ENCODE assay signal across 19 cellular contexts in the genomic region with DNA sequence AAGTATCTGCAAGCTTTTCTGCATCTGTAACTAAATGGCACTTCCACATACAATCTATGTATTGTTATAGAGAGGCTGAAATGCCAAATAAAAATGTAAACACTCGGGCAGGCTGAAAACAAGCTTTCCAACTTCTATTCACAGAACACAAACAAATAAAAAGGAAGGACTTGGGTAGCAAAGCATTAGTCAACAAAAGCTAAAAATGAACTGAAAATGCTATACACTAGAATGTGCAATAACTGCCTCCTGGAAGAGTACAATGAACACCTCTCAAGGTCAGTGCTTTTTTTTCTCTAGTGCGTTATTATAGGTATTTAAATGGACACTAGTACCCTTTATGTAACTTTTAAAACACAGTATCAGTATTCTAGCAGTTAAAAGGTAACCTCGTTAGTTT. TPM values are rescaled to one million over a fixed set of nuclear protein-coding genes. Genes with fewer than 3 reads are reported as not detected.
DNase-seq lines count a peak whose midpoint lies in the region; TF ChIP-seq lines count a peak whose summit lies in the region.
"Had no signal": no experiment of that assay in that cellular context is flagged by ENCODE, and none has a peak within 500 bp of the region (broad histone marks: within the 10 kb centered on the region; RNA-seq: fewer than 3 reads in every experiment).

No MANE protein-coding gene starts in this region.

- H3K36me3 ChIP-seq in Karpas-422 (ENCODE audit: insufficient read depth, low read length) (peaks cover 56% of the 10 kb centered on the region), neutrophil (peaks cover 73% of the 10 kb centered on the region), breast epithelium (peaks cover 5% of the 10 kb centered on the region)

- no peak for DNase-seq in Karpas-422
- DNase-seq in NCI-H345 (lab: John Stamatoyannopoulos, UW), result peak; percentile 32
- DNase-seq in epithelial cell of prostate (ENCODE audit: low read depth, low spot score), result no peak
- no peak for DNase-seq in NCI-H1092 (lab: John Stamatoyannopoulos, UW)
- DNase-seq in breast epithelium (ENCODE audit: low spot score in 2 of 2), result no peak
- DNase-seq in NCI-H524 treated with DMSO at 0.1 percent for 48 hours (lab: John Stamatoyannopoulos, UW), result no peak
- DNase-seq: activated CD4-positive, alpha-beta T cell treated with anti-CD3 and anti-CD28 coated beads, Interleukin-2, amount 50 U/mL, for 4 hours; activated CD8-positive, alpha-beta memory T cell treated with anti-CD3 and anti-CD28 coated beads, Interleukin-2, amount 50 U/mL, for 4 hours; activated effector memory CD4-positive, alpha-beta T cell treated with anti-CD3 and anti-CD28 coated beads, Interleukin-2, amount 50 U/mL, for 16 hours; DMS 273 treated with DMSO at 0.1 percent for 48 hours; heart left ventricle; mammary epithelial cell; NCI-H2171 treated with DMSO at 0.1 percent for 48 hours; psoas muscle; SJCRH30; stimulated activated CD4-positive, alpha-beta T cell treated with anti-CD3 and anti-CD28 coated beads, Interleukin-4, amount 100 ng/mL, for 4 hours; stimulated activated naive B cell treated with anti-CD40 and anti-IgM and Interleukin-4, amounts not matched to agents 10 μg/mL and 1 μg/mL and 100 μg/mL, for 72 hours had no signal

- H3K4me3 ChIP-seq in Karpas-422 (ENCODE audit: low read length), result no peak overlapping the region
- H3K4me3 ChIP-seq in neutrophil (ENCODE audit: low read depth in 1 of 2, low read length in 1 of 2), result no peak overlapping the region
- H3K4me3 ChIP-seq in breast epithelium, result no peak overlapping the region
- H3K4me3 ChIP-seq: heart left ventricle, psoas muscle, SJCRH30 had no signal

- no peak overlapping the region for H3K9ac ChIP-seq in Karpas-422 (ENCODE audit: low read length)
- H3K9ac ChIP-seq: KMS-11 had no signal

- peaks cover 7% of the 10 kb centered on the region; the same call in 1 of the 2 replicates for H3K79me2 ChIP-seq in Karpas-422 (ENCODE audit: low read length)

- H3K9me2 ChIP-seq in Karpas-422 (replicated peaks; ENCODE audit: insufficient read depth, low read length), result no peaks in the 10 kb centered on the region

- H3K27ac ChIP-seq in Karpas-422 (ENCODE audit: low read length), result 0 out of 2 replicates have a peak overlapping the region, but pooled peaks have one; percentile 88
- peak overlapping the region; percentile 16 for H3K27ac ChIP-seq in epithelial cell of prostate
- peak overlapping the region; percentile 86 for H3K27ac ChIP-seq in neutrophil
- no peak overlapping the region for H3K27ac ChIP-seq in breast epithelium
- H3K27ac ChIP-seq: heart left ventricle, KMS-11, psoas muscle, SJCRH30 had no signal

- no peak overlapping the region for H3K4me2 ChIP-seq in Karpas-422 (ENCODE audit: low read depth, low read length, poor library complexity, severe bottlenecking)
- H3K4me2 ChIP-seq: KMS-11 had no signal

- TF ChIP-seq CTCF in neutrophil (IDR thresholded peaks at IDR 0.05) (no peak), breast epithelium (IDR thresholded peaks at IDR 0.05) (no peak)

- intact Hi-C loops in breast epithelium (cut with DNase I; ENCODE audit: low total_unique reads), result no loop called here

- H4K20me1 ChIP-seq in Karpas-422 (ENCODE audit: insufficient read depth, low read depth, low read length), result no peaks in the 10 kb centered on the region

- H3K9me3 ChIP-seq in Karpas-422 (ENCODE audit: low read length), result no peaks in the 10 kb centered on the region
- no peaks in the 10 kb centered on the region for H3K9me3 ChIP-seq in neutrophil
- no peaks in the 10 kb centered on the region for H3K9me3 ChIP-seq in breast epithelium
- H3K9me3 ChIP-seq: heart left ventricle, psoas muscle, SJCRH30 had no signal

- H3K4me1 ChIP-seq in Karpas-422 (ENCODE audit: low read length) (peaks cover 45% of the 10 kb centered on the region), neutrophil (ENCODE audit: control insufficient read depth in 1 of 2, insufficient read depth in 1 of 2, low read depth in 1 of 2, low read length in 1 of 2) (peaks cover 13 to 20% of the 10 kb centered on the region in 2 experiments), breast epithelium (peaks cover 0 to 6% of the 10 kb centered on the region in 2 donors)
- H3K4me1 ChIP-seq: psoas muscle, SJCRH30 had no signal

- no peaks in the 10 kb centered on the region for H3K27me3 ChIP-seq in Karpas-422 (ENCODE audit: low read length)
- no peaks in the 10 kb centered on the region for H3K27me3 ChIP-seq in neutrophil
- no peaks in the 10 kb centered on the region for H3K27me3 ChIP-seq in breast epithelium
- H3K27me3 ChIP-seq: heart left ventricle, SJCRH30 had no signal

- no peak for TF ChIP-seq POLR2A in breast epithelium (IDR thresholded peaks at IDR 0.05)

- no peak overlapping the region for H2AFZ ChIP-seq in Karpas-422 (ENCODE audit: low read length)

RNA-seq across cellular contexts. Expression of a gene that starts 31.4 kb away (rescaled TPM):
- 16.8 and 31.5 TPM in 2 replicates for total RNA-seq in Karpas-422 (2014; rRNA removed; shearing (Covaris generic); ENCODE audit: low replicate concordance)
- total RNA-seq in breast epithelium, result 10 to 100 TPM; 27.5 to 39.4 (median 31.4) TPM

Comparison
In these comparisons a context has a peak if more than half of its experiments do, and no peak if none do; other contexts are left out.
1. H3K27ac ChIP-seq: peak in Karpas-422 (single experiment), epithelial cell of prostate (single experiment) and neutrophil (single experiment); none in breast epithelium (0 of 2).